ENCODE assay signal across 1 cellular context in genomic region chr1:166903232-166903631, GRCh38.
A peak's percentile ranks its signal among the peaks of the same experiment; 100 is the strongest.
TF ChIP-seq lines count a peak whose summit lies in the region.

No MANE protein-coding gene starts in this region.

TF ChIP-seq in K562, 482 proteins besides CTCF, POLR2A, EP300 and RAD21 (continued from another document and continues in another):
- TF ChIP-seq ZBTB33 (CRISPR knock-in tag; IDR thresholded peaks at IDR 0.05): no peak
- TF ChIP-seq MAFK (IDR thresholded peaks at IDR 0.05; ENCODE audit: low read length): no peak
- TF ChIP-seq SMARCA4 (IDR thresholded peaks at IDR 0.05): no peak
- no peak for TF ChIP-seq ZBTB2 (IDR thresholded peaks at IDR 0.05)
- no peak for TF ChIP-seq SRSF7 (optimal IDR thresholded peaks at IDR 0.05; ENCODE audit: low read depth, low read length)
- no peak for TF ChIP-seq MEF2A (IDR thresholded peaks at IDR 0.05; ENCODE audit: control insufficient read depth, low read depth, low read length)
- peak; percentile 64 for TF ChIP-seq TAL1 (IDR thresholded peaks at IDR 0.05)
- TF ChIP-seq NONO (IDR thresholded peaks at IDR 0.05; ENCODE audit: low read depth in 2 of 2, low read length in 1 of 2): no peak
- no peak for TF ChIP-seq ZBTB7A (IDR thresholded peaks at IDR 0.05; ENCODE audit: borderline replicate concordance, control insufficient read depth, low read depth, low read length)
- TF ChIP-seq FOXM1 (IDR thresholded peaks at IDR 0.05; ENCODE audit: low read depth): peak; percentile 22; the same call in 1 of the 2 replicates
- TF ChIP-seq FOXM1 (CRISPR knock-in tag; IDR thresholded peaks at IDR 0.05; ENCODE audit: low read depth): no peak
- no peak for TF ChIP-seq CHD1 (IDR thresholded peaks at IDR 0.05; ENCODE audit: low read length)
- TF ChIP-seq L3MBTL2 (IDR thresholded peaks at IDR 0.05): peak; percentile 42; the same call in 1 of the 2 replicates
- TF ChIP-seq PHB (CRISPR knock-in tag; IDR thresholded peaks at IDR 0.05): no peak
- no peak for TF ChIP-seq ESRRA (IDR thresholded peaks at IDR 0.05; ENCODE audit: borderline replicate concordance, low read depth)
- no peak for TF ChIP-seq NUFIP1 (IDR thresholded peaks at IDR 0.05; ENCODE audit: partially characterized antibody)
- peak; percentile 59; the same call in 1 of the 2 replicates for TF ChIP-seq TEAD4 (IDR thresholded peaks at IDR 0.05; ENCODE audit: low read length)
- no peak for TF ChIP-seq TEAD4 (CRISPR knock-in tag; IDR thresholded peaks at IDR 0.05; ENCODE audit: borderline replicate concordance)
- no peak for TF ChIP-seq SNIP1 (IDR thresholded peaks at IDR 0.05; ENCODE audit: low read depth)
- TF ChIP-seq MTF1 (CRISPR knock-in tag; IDR thresholded peaks at IDR 0.05; ENCODE audit: borderline replicate concordance): no peak
- TF ChIP-seq OTX1 (CRISPR knock-in tag; IDR thresholded peaks at IDR 0.05): no peak
- TF ChIP-seq HMG20A (CRISPR knock-in tag; conservative IDR thresholded peaks at IDR 0.05): no peak
- TF ChIP-seq ZNF3 (CRISPR knock-in tag; IDR thresholded peaks at IDR 0.05): no peak
- TF ChIP-seq RBM15 (IDR thresholded peaks at IDR 0.05; ENCODE audit: insufficient read depth, low read length): no peak
- TF ChIP-seq MCM5 (IDR thresholded peaks at IDR 0.05; ENCODE audit: low read depth): no peak
- TF ChIP-seq ZNF696 (CRISPR knock-in tag; conservative IDR thresholded peaks at IDR 0.05): no peak
- no peak for TF ChIP-seq ZFP30 (CRISPR knock-in tag; IDR thresholded peaks at IDR 0.05; ENCODE audit: borderline replicate concordance)
- TF ChIP-seq CBFA2T2 (conservative IDR thresholded peaks at IDR 0.05): peak; percentile 53; the same call in 1 of the 2 replicates
- TF ChIP-seq CEBPB (tag; IDR thresholded peaks at IDR 0.05): no peak
- no peak for TF ChIP-seq SAFB (IDR thresholded peaks at IDR 0.05; ENCODE audit: borderline replicate concordance, low read depth, low read length)
- no peak for TF ChIP-seq ARHGAP35 (IDR thresholded peaks at IDR 0.05; ENCODE audit: partially characterized antibody)
- TF ChIP-seq SOX6 (IDR thresholded peaks at IDR 0.05): peak; percentile 64; the same call in 1 of the 2 replicates
- TF ChIP-seq NCOR1 (IDR thresholded peaks at IDR 0.05): peak; percentile 40
- no peak for TF ChIP-seq HNRNPUL1 (IDR thresholded peaks at IDR 0.05; ENCODE audit: low read length)
- peak; percentile 66 for TF ChIP-seq CBFA2T3 (IDR thresholded peaks at IDR 0.05)
- TF ChIP-seq CBX8 (IDR thresholded peaks at IDR 0.05; ENCODE audit: borderline replicate concordance, extremely low read depth, low read depth, low read length, poor library complexity, severe bottlenecking): no peak
- peak in 1 of 2 experiments; percentile 44; a peak in 1 of 4 replicates for TF ChIP-seq TRIM24 (IDR thresholded peaks at IDR 0.05)
- TF ChIP-seq RFX5 (IDR thresholded peaks at IDR 0.05; ENCODE audit: low read depth, low read length): no peak
- TF ChIP-seq RCOR1 (IDR thresholded peaks at IDR 0.05; ENCODE audit: borderline replicate concordance in 1 of 2, low read depth in 2 of 2, low read length in 2 of 2): peak in 1 of 2 experiments; percentile 82; a peak in 2 of 4 replicates
- no peak for TF ChIP-seq ZNF707 (CRISPR knock-in tag; conservative IDR thresholded peaks at IDR 0.05)
- TF ChIP-seq POLR2H (tag; IDR thresholded peaks at IDR 0.05; ENCODE audit: low read depth): no peak
- TF ChIP-seq ZNF395 (CRISPR knock-in tag; IDR thresholded peaks at IDR 0.05): no peak
- TF ChIP-seq CBFB (CRISPR knock-in tag; IDR thresholded peaks at IDR 0.05): no peak
- TF ChIP-seq TRIM25 (IDR thresholded peaks at IDR 0.05; ENCODE audit: borderline replicate concordance): no peak
- peak; percentile 62; the same call in 1 of the 2 replicates for TF ChIP-seq DPF2 (IDR thresholded peaks at IDR 0.05)
- TF ChIP-seq TSC22D4 (tag; IDR thresholded peaks at IDR 0.05): no peak
- TF ChIP-seq ZNF76 (CRISPR knock-in tag; IDR thresholded peaks at IDR 0.05; ENCODE audit: borderline replicate concordance): no peak
- TF ChIP-seq SRSF1 (IDR thresholded peaks at IDR 0.05; ENCODE audit: low read depth, low read length): no peak
- no peak for TF ChIP-seq ZNF239 (CRISPR knock-in tag; IDR thresholded peaks at IDR 0.05)
- TF ChIP-seq SREBF1 (IDR thresholded peaks at IDR 0.05; ENCODE audit: borderline replicate concordance, low read depth, low read length): no peak
- TF ChIP-seq GTF2B (IDR thresholded peaks at IDR 0.05; ENCODE audit: extremely low read depth, insufficient read length): no peak
- no peak for TF ChIP-seq ZNF143 (CRISPR knock-in tag; IDR thresholded peaks at IDR 0.05)
- TF ChIP-seq AFF1 (IDR thresholded peaks at IDR 0.05; ENCODE audit: low read depth in 1 of 2, partially characterized antibody in 2 of 2): no peak
- TF ChIP-seq ATF1 (CRISPR knock-in tag; IDR thresholded peaks at IDR 0.05): no peak
- TF ChIP-seq ATF1 (tag; IDR thresholded peaks at IDR 0.05): no peak
- TF ChIP-seq KLF6 (CRISPR knock-in tag; IDR thresholded peaks at IDR 0.05; ENCODE audit: borderline replicate concordance): no peak
- TF ChIP-seq PATZ1 (CRISPR knock-in tag; IDR thresholded peaks at IDR 0.05; ENCODE audit: borderline replicate concordance): no peak
- no peak for TF ChIP-seq DLX4 (CRISPR knock-in tag; IDR thresholded peaks at IDR 0.05)
- TF ChIP-seq GTF2E2 (tag; IDR thresholded peaks at IDR 0.05): no peak
- TF ChIP-seq ZNF668 (CRISPR knock-in tag; IDR thresholded peaks at IDR 0.05): no peak
- TF ChIP-seq HNRNPLL (IDR thresholded peaks at IDR 0.05; ENCODE audit: low read depth, low read length, poor library complexity, severe bottlenecking): no peak
- TF ChIP-seq ZBTB5 (IDR thresholded peaks at IDR 0.05): no peak
